17 cellular contexts compared by ENCODE assay signal in genomic region chr11:108947654-108948570, GRCh38.
DNase-seq lines count a peak whose midpoint lies in the region; ATAC-seq, FAIRE-seq and TF ChIP-seq lines count a peak whose summit lies in the region.
"Had no signal": no experiment of that assay in that cellular context is flagged by ENCODE, and none has a peak within 500 bp of the region (broad histone marks: within the 10 kb centered on the region; RNA-seq: fewer than 3 reads in every experiment).

No MANE protein-coding gene starts in this region.

- ATAC-seq in stimulated activated naive B cell treated with anti-CD40 and anti-IgM and Interleukin-4, amounts not matched to agents 10 μg/mL and 1 μg/mL and 100 μg/mL, for 72 hours (replicated peaks), result no peak
- ATAC-seq: stimulated activated memory B cell treated with anti-CD40 and anti-IgM and Interleukin-4, amounts not matched to agents 10 μg/mL and 1 μg/mL and 100 μg/mL, for 72 hours had no signal

- no peak for TF ChIP-seq CTCF in RWPE1 (conservative IDR thresholded peaks at IDR 0.05; ENCODE audit: low read depth)
- TF ChIP-seq CTCF in fibroblast of the aortic adventitia (IDR thresholded peaks at IDR 0.05; ENCODE audit: insufficient read depth, low read length), result no peak

- peak; percentile 20 for DNase-seq in 8988T
- no peak for DNase-seq in GM12891 (ENCODE audit: insufficient read length, low spot score)
- peak; percentile 77 for DNase-seq in RWPE1 (ENCODE audit: low spot score)
- DNase-seq in fibroblast of the aortic adventitia (ENCODE audit: low read depth), result peak; percentile 59
- no peak for DNase-seq in SK-N-DZ (ENCODE audit: low spot score)
- DNase-seq in NCI-H2171 (lab: John Stamatoyannopoulos, UW), result no peak
- DNase-seq in T1000 (lab: John Stamatoyannopoulos, UW), result no peak
- DNase-seq in stimulated activated naive B cell treated with anti-CD40 and anti-IgM and Interleukin-4, amounts not matched to agents 10 μg/mL and 1 μg/mL and 100 μg/mL, for 72 hours, result no peak
- DNase-seq: aorta; glutamatergic neuron; naive B cell; NCI-H1105; NCI-H510A treated with DMSO at 0.1 percent for 48 hours; RPMI8226; stimulated activated CD4-positive, alpha-beta T cell treated with anti-CD3 and anti-CD28 coated beads, Interleukin-4, amount 100 ng/mL, for 1 hour had no signal

- H3K4me3 Mint-ChIP-seq in stimulated activated naive B cell treated with anti-CD40 and anti-IgM and Interleukin-4, amounts not matched to agents 10 μg/mL and 1 μg/mL and 100 μg/mL, for 72 hours, result no peak overlapping the region
- H3K4me3 Mint-ChIP-seq: naive B cell; stimulated activated memory B cell treated with anti-CD40 and anti-IgM and Interleukin-4, amounts not matched to agents 10 μg/mL and 1 μg/mL and 100 μg/mL, for 72 hours had no signal

- H3K27ac Mint-ChIP-seq in stimulated activated naive B cell treated with anti-CD40 and anti-IgM and Interleukin-4, amounts not matched to agents 10 μg/mL and 1 μg/mL and 100 μg/mL, for 72 hours, result no peak overlapping the region
- H3K27ac Mint-ChIP-seq: naive B cell; stimulated activated memory B cell treated with anti-CD40 and anti-IgM and Interleukin-4, amounts not matched to agents 10 μg/mL and 1 μg/mL and 100 μg/mL, for 72 hours had no signal

- H3K27me3 Mint-ChIP-seq in stimulated activated naive B cell treated with anti-CD40 and anti-IgM and Interleukin-4, amounts not matched to agents 10 μg/mL and 1 μg/mL and 100 μg/mL, for 72 hours, result no peaks in the 10 kb centered on the region
- H3K27me3 Mint-ChIP-seq: naive B cell; stimulated activated memory B cell treated with anti-CD40 and anti-IgM and Interleukin-4, amounts not matched to agents 10 μg/mL and 1 μg/mL and 100 μg/mL, for 72 hours had no signal

- no peak overlapping the region for H3K27ac ChIP-seq in RWPE1
- H3K27ac ChIP-seq: BLaER1 had no signal

- FAIRE-seq in GM12891 (lab: Jason Lieb, UNC), result peak; percentile 61

- peaks cover 3 to 5% of the 10 kb centered on the region in 2 donors for H3K9me3 Mint-ChIP-seq in stimulated activated naive B cell treated with anti-CD40 and anti-IgM and Interleukin-4, amounts not matched to agents 10 μg/mL and 1 μg/mL and 100 μg/mL, for 72 hours
- H3K9me3 Mint-ChIP-seq: stimulated activated memory B cell treated with anti-CD40 and anti-IgM and Interleukin-4, amounts not matched to agents 10 μg/mL and 1 μg/mL and 100 μg/mL, for 72 hours had no signal

- H3K4me1 Mint-ChIP-seq in stimulated activated naive B cell treated with anti-CD40 and anti-IgM and Interleukin-4, amounts not matched to agents 10 μg/mL and 1 μg/mL and 100 μg/mL, for 72 hours, result no peaks in the 10 kb centered on the region
- H3K4me1 Mint-ChIP-seq: naive B cell; stimulated activated memory B cell treated with anti-CD40 and anti-IgM and Interleukin-4, amounts not matched to agents 10 μg/mL and 1 μg/mL and 100 μg/mL, for 72 hours had no signal

- peaks cover 41 to 76% of the 10 kb centered on the region in 2 donors for H3K36me3 Mint-ChIP-seq in stimulated activated naive B cell treated with anti-CD40 and anti-IgM and Interleukin-4, amounts not matched to agents 10 μg/mL and 1 μg/mL and 100 μg/mL, for 72 hours

- POLR2A ChIA-PET in RWPE1 (lab: Yijun Ruan, JAX; ENCODE audit: low non-redundant PET), result no interaction called here

- no peak overlapping the region for H3K4me3 ChIP-seq in fibroblast of the aortic adventitia (ENCODE audit: low read depth, low read length)
- H3K4me3 ChIP-seq: BLaER1 had no signal

- CTCF ChIA-PET in RWPE1 (lab: Yijun Ruan, JAX), result no interaction called here

- no peak for TF ChIP-seq POLR2A in GM12891 (IDR thresholded peaks at IDR 0.05; ENCODE audit: low read depth, low read length)

TF ChIP-seq in GM12891, 5 proteins besides CTCF, POLR2A, EP300 and RAD21:
- TF ChIP-seq PAX5 (IDR thresholded peaks at IDR 0.05; ENCODE audit: insufficient read depth, low read length, severe bottlenecking), result no peak
- TF ChIP-seq POU2F2 (IDR thresholded peaks at IDR 0.05; ENCODE audit: low read depth, low read length), result no peak
- no peak for TF ChIP-seq SPI1 (IDR thresholded peaks at IDR 0.05; ENCODE audit: low read depth, low read length)
- TF ChIP-seq TAF1 (IDR thresholded peaks at IDR 0.05; ENCODE audit: low read depth, low read length), result no peak
- no peak for TF ChIP-seq POLR2AphosphoS5 (IDR thresholded peaks at IDR 0.05; ENCODE audit: low read depth, low read length)

Comparison
In these comparisons a context has a peak if more than half of its experiments do, and no peak if none do; other contexts are left out.
1. DNase-seq: peak in 8988T (single experiment), RWPE1 (single experiment) and fibroblast of the aortic adventitia (single experiment); none in GM12891 (single experiment), SK-N-DZ (single experiment), NCI-H2171 (single experiment), T1000 (single experiment) and stimulated activated naive B cell treated with anti-CD40 and anti-IgM and Interleukin-4, amounts not matched to agents 10 μg/mL and 1 μg/mL and 100 μg/mL, for 72 hours (single experiment).